ENCODE assay signal across 19 cellular contexts in genomic region chr3:61866143-61866542, GRCh38.
DNase-seq lines count a peak whose midpoint lies in the region; ATAC-seq, FAIRE-seq and TF ChIP-seq lines count a peak whose summit lies in the region.
"Had no signal": no experiment of that assay in that cellular context is flagged by ENCODE, and none has a peak within 500 bp of the region (broad histone marks: within the 10 kb centered on the region; RNA-seq: fewer than 3 reads in every experiment).

No MANE protein-coding gene starts in this region.

- DNase-seq in H1 (ENCODE audit: low read depth in 1 of 2, low spot score in 2 of 2): no peak
- no peak for DNase-seq in SW480 (ENCODE audit: low spot score)
- no peak for DNase-seq in mesothelial cell of epicardium (ENCODE audit: low spot score in 2 of 2, unreplicated experiment in 2 of 2)
- no peak for DNase-seq in WTC11 (ENCODE audit: low spot score)
- DNase-seq: AML-193; Calu3; CD8-positive, alpha-beta T cell; DMS79 treated with DMSO at 0.1 percent for 48 hours; GF-D8; GOT3; IMR-90 had no signal

- H3K9ac ChIP-seq in BLaER1 (no peak overlapping the region), H1 (replicated peaks in 1 of 4; ENCODE audit: extremely low read depth in 1 of 4, low read depth in 3 of 4, low read length in 3 of 4) (no peak overlapping the region), neural cell (ENCODE audit: low read length) (peak overlapping the region; percentile 1)

- TF ChIP-seq POLR2A in H1 (IDR thresholded peaks at IDR 0.05; ENCODE audit: control extremely low read depth in 1 of 2, low read depth in 2 of 2, low read length in 2 of 2): no peak

- H3K4me1 ChIP-seq in BLaER1 (peaks cover 17% of the 10 kb centered on the region), H1 (replicated peaks in 1 of 4; ENCODE audit: control insufficient read depth in 3 of 4, insufficient read depth in 4 of 4, low read length in 3 of 4) (peaks cover 0 to 27% (median 16%) of the 10 kb centered on the region in 4 experiments; a peak in 6 of 7 replicates)
- H3K4me1 ChIP-seq: A549 had no signal

- H3K79me2 ChIP-seq in H1 (ENCODE audit: control insufficient read depth in 1 of 2, insufficient read depth in 2 of 2, low read length in 2 of 2) (peaks cover 0 to 88% of the 10 kb centered on the region in 2 experiments; a peak in 3 of 4 replicates), neural cell (replicated peaks; ENCODE audit: insufficient read depth, low read length) (no peaks in the 10 kb centered on the region)

- no peak for TF ChIP-seq CTCF in H1 (IDR thresholded peaks at IDR 0.05; ENCODE audit: control extremely low read depth in 1 of 3, insufficient read depth in 1 of 3, low read depth in 1 of 3, low read length in 3 of 3)
- no peak for TF ChIP-seq CTCF in neural cell (IDR thresholded peaks at IDR 0.05; ENCODE audit: poor library complexity, severe bottlenecking)
- no peak for TF ChIP-seq CTCF in mesothelial cell of epicardium (IDR thresholded peaks at IDR 0.05; ENCODE audit: unreplicated experiment)
- no peak for TF ChIP-seq CTCF in WTC11 (IDR thresholded peaks at IDR 0.05)

- H3K27ac ChIP-seq in BLaER1 (no peak overlapping the region), H1 (ENCODE audit: low read depth, low read length) (no peak overlapping the region), neural cell (ENCODE audit: low read length) (peak overlapping the region; percentile 33)
- H3K27ac ChIP-seq: 22Rv1, A549 had no signal

- H2AK5ac ChIP-seq in H1 (ENCODE audit: low read depth, low read length): no peak overlapping the region

- H3K4me2 ChIP-seq in BLaER1: peak overlapping the region; percentile 15; the same call in 1 of the 2 replicates
- no peak overlapping the region for H3K4me2 ChIP-seq in H1 (ENCODE audit: insufficient read depth in 1 of 2, low read depth in 2 of 2, low read length in 2 of 2)
- H3K4me2 ChIP-seq in neural cell (ENCODE audit: low read length): no peak overlapping the region
- H3K4me2 ChIP-seq: A549 had no signal

- H3F3A ChIP-seq in neural cell (ENCODE audit: insufficient read depth, low read length, poor library complexity, severe bottlenecking): no peaks in the 10 kb centered on the region

- no peak overlapping the region for H3K18ac ChIP-seq in H1 (ENCODE audit: extremely low read depth, low read length)

- no peak overlapping the region for H2BK12ac ChIP-seq in H1 (ENCODE audit: low read depth, low read length)

- TF ChIP-seq RAD21 in H1 (IDR thresholded peaks at IDR 0.05 in 1 of 2, conservative IDR thresholded peaks at IDR 0.05 in 1 of 2; ENCODE audit: low read depth in 2 of 2, low read length in 2 of 2) (no peak), neural cell (conservative IDR thresholded peaks at IDR 0.05) (no peak)

- H4K5ac ChIP-seq in H1 (ENCODE audit: insufficient read length, low read depth, low read length): no peak overlapping the region

- H3K23me2 ChIP-seq in H1 (ENCODE audit: low read depth, low read length): no peaks in the 10 kb centered on the region

- no peaks in the 10 kb centered on the region for H3K9me2 ChIP-seq in neural cell (ENCODE audit: insufficient read depth, low read length)

- H3K4me1 Mint-ChIP-seq in mesothelial cell of epicardium: peaks cover 14% of the 10 kb centered on the region
- H3K4me1 Mint-ChIP-seq in WTC11: peaks cover 84% of the 10 kb centered on the region

- H3K56ac ChIP-seq in H1 (replicated peaks; ENCODE audit: insufficient read length, low read depth, low read length): no peak overlapping the region

- no peak overlapping the region for H2BK20ac ChIP-seq in H1 (ENCODE audit: low read length)

- no peaks in the 10 kb centered on the region for H3K27me3 ChIP-seq in BLaER1
- H3K27me3 ChIP-seq in H1 (replicated peaks in 1 of 4; ENCODE audit: control insufficient read depth in 3 of 4, extremely low read depth in 1 of 4, insufficient read depth in 3 of 4, low read length in 3 of 4): no peaks in the 10 kb centered on the region
- H3K27me3 ChIP-seq in neural cell (ENCODE audit: insufficient read depth, low read depth, low read length): no peaks in the 10 kb centered on the region

- FAIRE-seq in H1 (lab: Jason Lieb, UNC): no peak
- FAIRE-seq: A549, HTR-8/SVneo, K562 had no signal

- H3K27ac Mint-ChIP-seq in mesothelial cell of epicardium: no peak overlapping the region
- no peak overlapping the region for H3K27ac Mint-ChIP-seq in WTC11
- H3K27ac Mint-ChIP-seq: CD8-positive, alpha-beta T cell had no signal

- ATAC-seq in GM18867 (IDR thresholded peaks at IDR 0.05; ENCODE audit: unreplicated experiment): peak; percentile 68
- ATAC-seq in WTC11: no peak
- ATAC-seq: A549; CD8-positive, alpha-beta T cell; K562 had no signal

- H3K36me3 Mint-ChIP-seq in mesothelial cell of epicardium (no peaks in the 10 kb centered on the region), WTC11 (no peaks in the 10 kb centered on the region)
- H3K36me3 Mint-ChIP-seq: CD8-positive, alpha-beta T cell had no signal

- H2AFZ ChIP-seq in H1 (ENCODE audit: low read length): no peak overlapping the region
- H2AFZ ChIP-seq in neural cell (ENCODE audit: low read depth, low read length): no peak overlapping the region

- WGBS in H1 (ENCODE audit: extremely low coverage in 1 of 2, insufficient coverage in 1 of 2, insufficient read length in 1 of 2, insufficient replicate concordance in 2 of 2, low coverage in 1 of 2, low lambda C conversion rate in 2 of 2, missing lambda C conversion rate in 1 of 2), 2 experiments: 89% methylated on average over 2 of the region's 2 CpGs; no CpG with 5 or more reads in 1 of the 2 experiments

- H4K20me1 ChIP-seq in BLaER1 (0 out of 2 replicates have a peak, but pooled peaks cover 4% of the 10 kb centered on the region), H1 (replicated peaks in 1 of 2; ENCODE audit: control insufficient read depth in 1 of 2, insufficient read depth in 2 of 2, low read length in 2 of 2) (peaks cover 3 to 12% of the 10 kb centered on the region in 2 experiments), neural cell (ENCODE audit: insufficient read depth) (no peaks in the 10 kb centered on the region)

- CTCF ChIA-PET in H1 (lab: Charles Lee; ENCODE audit: partially characterized antibody) (interaction anchor here (0.6 to 2.1 kb wide), 3 partner anchors 8 to 1296 kb away, joined by 3 to 9 read pairs (median 3); no protein-coding TSS in a partner anchor), WTC11 (lab: Charles Lee) (interaction anchor here (1.7 kb wide), 1 partner anchor 57 kb away, joined by 3 read pairs; no protein-coding TSS in a partner anchor)

- no peak overlapping the region for H3K14ac ChIP-seq in H1 (ENCODE audit: insufficient read length)

- TF ChIP-seq EP300 in H1 (IDR thresholded peaks at IDR 0.05; ENCODE audit: borderline replicate concordance in 1 of 2, low read depth in 2 of 2, low read length in 2 of 2): no peak
- TF ChIP-seq EP300 in neural cell (conservative IDR thresholded peaks at IDR 0.05; ENCODE audit: poor library complexity, severe bottlenecking): no peak

- H3K23ac ChIP-seq in H1 (ENCODE audit: insufficient read length): no peak overlapping the region

- H3K4me3 Mint-ChIP-seq in mesothelial cell of epicardium (no peak overlapping the region), WTC11 (no peak overlapping the region)
- H3K4me3 Mint-ChIP-seq: CD8-positive, alpha-beta T cell had no signal

- H3K27me3 Mint-ChIP-seq in mesothelial cell of epicardium (ENCODE audit: low read depth) (no peaks in the 10 kb centered on the region), WTC11 (ENCODE audit: low read depth) (no peaks in the 10 kb centered on the region)

- H4K91ac ChIP-seq in H1 (replicated peaks; ENCODE audit: insufficient read length, low read length): no peak overlapping the region

- no peak overlapping the region for H4K8ac ChIP-seq in H1 (ENCODE audit: extremely low read depth, insufficient read depth, low read length)

- H3K79me1 ChIP-seq in H1 (ENCODE audit: low read depth, low read length): peaks cover 6% of the 10 kb centered on the region; the same call in 1 of the 2 replicates

- H3K9me3 Mint-ChIP-seq in mesothelial cell of epicardium: no peaks in the 10 kb centered on the region
- H3K9me3 Mint-ChIP-seq in WTC11: no peaks in the 10 kb centered on the region
- H3K9me3 Mint-ChIP-seq: CD8-positive, alpha-beta T cell had no signal

- H2BK15ac ChIP-seq in H1 (ENCODE audit: low read length): no peak overlapping the region

- no peak overlapping the region for H3K4ac ChIP-seq in H1 (replicated peaks; ENCODE audit: insufficient read length, low read depth, low read length)

- H3K9me3 ChIP-seq in BLaER1 (no peaks in the 10 kb centered on the region), H1 (ENCODE audit: insufficient read depth in 2 of 2, low read depth in 1 of 2, low read length in 1 of 2) (no peaks in the 10 kb centered on the region), neural cell (ENCODE audit: low read length) (no peaks in the 10 kb centered on the region)
- H3K9me3 ChIP-seq: A549, HAP-1 had no signal

- POLR2A ChIA-PET in H1 (lab: Charles Lee; ENCODE audit: partially characterized antibody) (interaction anchor here (0.6 kb wide), 1 partner anchor 100 kb away, joined by 3 read pairs; no protein-coding TSS in a partner anchor), WTC11 (lab: Charles Lee) (interaction anchor here (0.6 to 0.7 kb wide), 2 partner anchors 185 to 208 kb away, joined by 4 to 11 read pairs; no protein-coding TSS in a partner anchor)

- no peak overlapping the region for H3K4me3 ChIP-seq in BLaER1
- no peak overlapping the region for H3K4me3 ChIP-seq in H1 (ENCODE audit: extremely low read depth in 1 of 4, insufficient read depth in 2 of 4, low read depth in 3 of 4, low read length in 4 of 4)
- H3K4me3 ChIP-seq in neural cell (ENCODE audit: low read length): no peak overlapping the region
- H3K4me3 ChIP-seq: A549, HAP-1, K562 had no signal

- no peaks in the 10 kb centered on the region for H3K36me3 ChIP-seq in BLaER1
- no peaks in the 10 kb centered on the region for H3K36me3 ChIP-seq in H1 (ENCODE audit: control insufficient read depth in 2 of 4, insufficient read depth in 4 of 4, low read length in 3 of 4)
- no peaks in the 10 kb centered on the region for H3K36me3 ChIP-seq in neural cell (ENCODE audit: insufficient read depth, low read length)
- H3K36me3 ChIP-seq: HAP-1 had no signal

- no peak overlapping the region for H2BK120ac ChIP-seq in H1 (replicated peaks; ENCODE audit: low read depth, low read length)

- peak overlapping the region; percentile 45; the same call in 1 of the 2 replicates for H2BK5ac ChIP-seq in H1 (ENCODE audit: low read depth, low read length)

TF ChIP-seq in H1, 55 proteins besides CTCF, POLR2A, EP300 and RAD21 (continues in another document):
- TF ChIP-seq MAFK (IDR thresholded peaks at IDR 0.05; ENCODE audit: low read depth, low read length) (no peak), EZH2 (IDR thresholded peaks at IDR 0.05; ENCODE audit: low read depth, low read length, severe bottlenecking) (no peak)

TF ChIP-seq in neural cell, 6 proteins besides CTCF, POLR2A, EP300 and RAD21 (continues in another document):
- TF ChIP-seq POLR2AphosphoS5 (IDR thresholded peaks at IDR 0.05) (peak; percentile 17), MXI1 (conservative IDR thresholded peaks at IDR 0.05; ENCODE audit: poor library complexity, severe bottlenecking) (no peak), SMC3 (conservative IDR thresholded peaks at IDR 0.05; ENCODE audit: poor library complexity) (no peak)

TF ChIP-seq in WTC11, 78 proteins besides CTCF, POLR2A, EP300 and RAD21 (continues in another document):
- TF ChIP-seq NFE2L1 (CRISPR knock-in tag; IDR thresholded peaks at IDR 0.05) (no peak), ZNF423 (CRISPR knock-in tag; IDR thresholded peaks at IDR 0.05) (no peak), SOX15 (CRISPR knock-in tag; IDR thresholded peaks at IDR 0.05) (no peak)
